12 cellular contexts compared by ENCODE assay signal in genomic region chr20:46985241-46985640, GRCh38.
"Had no signal": no experiment of that assay in that cellular context is flagged by ENCODE, and none has a peak within 500 bp of the region (broad histone marks: within the 10 kb centered on the region; RNA-seq: fewer than 3 reads in every experiment).

No MANE protein-coding gene starts in this region.

- H3K27ac ChIP-seq: adrenal gland, heart left ventricle, left ventricle myocardium inferior had no signal

- H3K4me3 ChIP-seq: adrenal gland, heart left ventricle, left ventricle myocardium inferior, stomach, tibial nerve had no signal

- ATAC-seq: activated CD4-positive, CD25-positive, alpha-beta regulatory T cell treated with anti-CD3 and anti-CD28 coated beads, Interleukin-2, amount 50 U/mL, for 24 hours; effector memory CD8-positive, alpha-beta T cell; heart left ventricle had no signal

- H3K36me3 ChIP-seq: adrenal gland, heart left ventricle, left ventricle myocardium inferior, stomach, tibial nerve had no signal

- H3K4me3 Mint-ChIP-seq: activated naive CD4-positive, alpha-beta T cell treated with anti-CD3 and anti-CD28 coated beads, Interleukin-2, amount 10 ng/mL, durations not matched to agents 7 days and 5 days; effector memory CD8-positive, alpha-beta T cell; memory B cell had no signal

- H3K9me3 ChIP-seq: adrenal gland had no signal

- DNase-seq: activated naive CD4-positive, alpha-beta T cell treated with anti-CD3 and anti-CD28 coated beads, Interleukin-2, amount 10 ng/mL, durations not matched to agents 7 days and 5 days; adrenal gland; effector memory CD8-positive, alpha-beta T cell; foreskin fibroblast; heart left ventricle; left ventricle myocardium inferior; stimulated activated CD4-positive, alpha-beta T cell treated with anti-CD3 and anti-CD28 coated beads, Interleukin-4, amount 100 ng/mL, for 4 hours; stomach had no signal

- H3K4me1 Mint-ChIP-seq: memory B cell had no signal

- H3K27me3 ChIP-seq: adrenal gland, stomach, tibial nerve had no signal

- H3K4me1 ChIP-seq: adrenal gland, heart left ventricle, left ventricle myocardium inferior had no signal

- H3K27ac Mint-ChIP-seq: activated naive CD4-positive, alpha-beta T cell treated with anti-CD3 and anti-CD28 coated beads, Interleukin-2, amount 10 ng/mL, durations not matched to agents 7 days and 5 days; activated T-helper 2 cell treated with anti-CD3 and anti-CD28 coated beads, Interferon-gamma antibody, Interleukin-2, Interleukin-4, amounts not matched to agents 10 μg/mL and 5 μg/mL and 100 μg/mL, durations not matched to agents 14 hours and 24 hours and 36 hours; effector memory CD8-positive, alpha-beta T cell; memory B cell had no signal
